In the genomic region with DNA sequence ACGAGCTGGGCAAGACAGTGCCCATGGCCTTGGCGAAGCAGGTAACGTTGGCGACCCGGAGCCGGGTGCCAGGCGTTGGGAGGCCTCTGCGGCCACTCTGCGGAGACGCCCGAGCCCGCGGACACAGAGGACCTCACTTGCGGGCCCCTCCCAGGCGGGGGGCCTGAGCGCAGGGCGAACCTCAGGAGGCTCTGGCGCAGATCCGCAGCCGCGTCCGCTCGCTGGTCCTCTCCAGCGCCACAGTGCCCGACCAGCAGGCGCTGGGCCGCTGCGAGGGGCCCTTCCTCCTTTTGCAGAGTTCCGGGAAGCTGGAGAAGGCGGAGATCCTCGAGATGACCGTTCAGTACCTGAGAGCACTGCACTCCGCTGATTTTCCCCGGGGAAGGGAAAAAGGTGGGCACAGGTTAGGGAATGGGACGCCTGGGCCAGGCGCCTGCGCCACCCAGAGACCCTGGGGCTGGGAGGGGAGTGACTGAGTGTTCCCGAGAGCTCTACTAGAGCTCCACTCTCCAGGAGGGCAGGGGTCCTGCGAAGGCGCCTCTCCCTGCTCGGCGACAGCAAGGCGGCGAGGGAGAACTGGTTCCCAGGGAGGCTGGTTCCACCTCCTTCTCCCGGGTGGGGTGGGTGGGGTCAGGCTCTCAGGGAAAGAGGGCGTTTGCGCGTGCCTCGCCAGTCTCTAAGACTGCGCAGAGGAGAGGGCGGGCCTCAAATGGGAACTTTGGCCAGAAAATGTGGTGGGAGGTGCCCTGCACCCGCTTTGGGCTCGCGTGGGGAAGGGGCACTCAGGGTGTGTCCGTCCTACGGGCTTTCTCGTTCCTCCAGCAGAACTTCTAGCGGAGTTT, we compare ENCODE assay signal across 17 cellular contexts. TPM values are rescaled to one million over a fixed set of nuclear protein-coding genes. Genes with fewer than 3 reads are reported as not detected.
DNase-seq lines count a peak whose midpoint lies in the region; ATAC-seq and TF ChIP-seq lines count a peak whose summit lies in the region.
"Had no signal": no experiment of that assay in that cellular context is flagged by ENCODE, and none has a peak within 500 bp of the region (broad histone marks: within the 10 kb centered on the region; RNA-seq: fewer than 3 reads in every experiment).

No MANE protein-coding gene starts in this region.

- peaks cover 98% of the 10 kb centered on the region for H3K27me3 Mint-ChIP-seq in brain
- peaks cover 82% of the 10 kb centered on the region for H3K27me3 Mint-ChIP-seq in CD4-positive, alpha-beta T cell

- no peaks in the 10 kb centered on the region for H3K36me3 ChIP-seq in left lung
- no peaks in the 10 kb centered on the region for H3K36me3 ChIP-seq in vagina

- 1% methylated on average over 58 of the region's 58 CpGs for WGBS in right cardiac atrium

- H3K4me1 ChIP-seq in right cardiac atrium (ENCODE audit: control insufficient read depth, insufficient read depth, low read length): peaks cover 4% of the 10 kb centered on the region
- peaks cover 4 to 39% of the 10 kb centered on the region in 2 donors for H3K4me1 ChIP-seq in left lung
- peaks cover 32% of the 10 kb centered on the region for H3K4me1 ChIP-seq in vagina

- peak overlapping the region; percentile 23 for H3K4me3 ChIP-seq in right cardiac atrium (ENCODE audit: low read length)
- H3K4me3 ChIP-seq in left lung: peak overlapping the region in 1 of 2 donors; percentile 10
- H3K4me3 ChIP-seq in vagina: peak overlapping the region; percentile 8 to 11

- peak overlapping the region; percentile 61 to 79 (median 63) for H3K4me3 Mint-ChIP-seq in brain
- no peak overlapping the region for H3K4me3 Mint-ChIP-seq in CD4-positive, alpha-beta T cell
- H3K4me3 Mint-ChIP-seq: activated CD8-positive, alpha-beta T cell treated with anti-CD3 and anti-CD28 coated beads for 36 hours; activated naive CD4-positive, alpha-beta T cell treated with anti-CD3 and anti-CD28 coated beads for 36 hours had no signal

- CTCF ChIA-PET in CD4-positive, alpha-beta T cell (lab: Charles Lee): interaction anchor here (0.6 kb wide), 1 partner anchor 85 kb away, joined by 3 read pairs; no protein-coding TSS in a partner anchor

- H3K4me1 Mint-ChIP-seq in brain: peaks cover 71% of the 10 kb centered on the region
- peaks cover 14% of the 10 kb centered on the region for H3K4me1 Mint-ChIP-seq in CD4-positive, alpha-beta T cell (ENCODE audit: low read depth)

- in situ Hi-C loops in ACHN (cut with HindIII; ENCODE audit: low pct_ligation_motif_present, low pct_unique_long_range_greater_than_20kb, low sequenced_read_pairs): no loop called here

- POLR2A ChIA-PET in CD4-positive, alpha-beta T cell (lab: Charles Lee): no interaction called here

- TF ChIP-seq CTCF in brain (conservative IDR thresholded peaks at IDR 0.05) (no peak), left lung (IDR thresholded peaks at IDR 0.05) (no peak), vagina (IDR thresholded peaks at IDR 0.05) (no peak)
- TF ChIP-seq CTCF in CD4-positive, alpha-beta T cell (IDR thresholded peaks at IDR 0.05): no peak

- no peak for TF ChIP-seq POLR2A in vagina (IDR thresholded peaks at IDR 0.05)

- H3K9me3 ChIP-seq in right cardiac atrium (ENCODE audit: control insufficient read depth, low read length): no peaks in the 10 kb centered on the region
- no peaks in the 10 kb centered on the region for H3K9me3 ChIP-seq in left lung
- no peaks in the 10 kb centered on the region for H3K9me3 ChIP-seq in vagina
- no peaks in the 10 kb centered on the region for H3K9me3 ChIP-seq in CD4-positive, alpha-beta T cell (ENCODE audit: control insufficient read depth, low read length)

- no peak overlapping the region for H3K27ac ChIP-seq in right cardiac atrium (ENCODE audit: low read length)
- H3K27ac ChIP-seq in left lung: no peak overlapping the region
- no peak overlapping the region for H3K27ac ChIP-seq in vagina
- no peak overlapping the region for H3K27ac ChIP-seq in CD4-positive, alpha-beta T cell (ENCODE audit: low read depth, low read length)

- H3K27me3 ChIP-seq in right cardiac atrium (ENCODE audit: control insufficient read depth, insufficient read depth) (peaks cover 2% of the 10 kb centered on the region), left lung (peaks cover 81 to 100% of the 10 kb centered on the region in 2 donors), vagina (peaks cover 11% of the 10 kb centered on the region)
- peaks cover 78% of the 10 kb centered on the region for H3K27me3 ChIP-seq in CD4-positive, alpha-beta T cell (ENCODE audit: control insufficient read depth, insufficient read depth, low read length)

- DNase-seq in right cardiac atrium: no peak
- DNase-seq in left cardiac atrium: no peak
- DNase-seq in left lung: no peak
- no peak for DNase-seq in vagina (ENCODE audit: extremely low spot score in 2 of 2)
- no peak for DNase-seq in cerebellar cortex (ENCODE audit: low spot score)
- DNase-seq in CD4-positive, alpha-beta T cell: no peak
- DNase-seq in ACHN: no peak
- DNase-seq: activated CD8-positive, alpha-beta T cell treated with anti-CD3 and anti-CD28 coated beads for 36 hours; activated naive CD4-positive, alpha-beta T cell treated with anti-CD3 and anti-CD28 coated beads for 36 hours; GDM1; Kasumi-1; NCI-H2171; OCI-M1; T-helper 17 cell had no signal

- no peaks in the 10 kb centered on the region for H3K36me3 Mint-ChIP-seq in brain
- no peaks in the 10 kb centered on the region for H3K36me3 Mint-ChIP-seq in CD4-positive, alpha-beta T cell (ENCODE audit: low read depth)

- peaks cover 0 to 9% (median 0%) of the 10 kb centered on the region in 5 experiments for H3K9me3 Mint-ChIP-seq in brain
- H3K9me3 Mint-ChIP-seq in CD4-positive, alpha-beta T cell: no peaks in the 10 kb centered on the region
- H3K9me3 Mint-ChIP-seq: activated CD8-positive, alpha-beta T cell treated with anti-CD3 and anti-CD28 coated beads for 36 hours; activated naive CD4-positive, alpha-beta T cell treated with anti-CD3 and anti-CD28 coated beads for 36 hours had no signal

- H3K27ac Mint-ChIP-seq in brain: no peak overlapping the region
- no peak overlapping the region for H3K27ac Mint-ChIP-seq in CD4-positive, alpha-beta T cell
- H3K27ac Mint-ChIP-seq: activated CD8-positive, alpha-beta T cell treated with anti-CD3 and anti-CD28 coated beads for 36 hours; activated naive CD4-positive, alpha-beta T cell treated with anti-CD3 and anti-CD28 coated beads for 36 hours; T-helper 17 cell had no signal

- intact Hi-C loops in right cardiac atrium (cut with DNase I) (no loop called here), left cardiac atrium (cut with DNase I) (no loop called here), left lung (cut with DNase I) (no loop called here), vagina (cut with DNase I) (no loop called here)
- intact Hi-C loops in CD4-positive, alpha-beta T cell (cut with DNase I, micrococcal nuclease): no loop called here

- ATAC-seq in right cardiac atrium: no peak
- ATAC-seq in left cardiac atrium: no peak
- ATAC-seq in left lung: peak; percentile 77
- no peak for ATAC-seq in CD4-positive, alpha-beta T cell (ENCODE audit: poor library complexity)
- ATAC-seq: activated CD8-positive, alpha-beta T cell treated with anti-CD3 and anti-CD28 coated beads for 36 hours; T-helper 17 cell had no signal

RNA-seq across cellular contexts. Expression of a gene that starts 1.4 kb away (rescaled TPM):
- not detected for total RNA-seq in right cardiac atrium
- polyA plus RNA-seq in right cardiac atrium: not detected
- total RNA-seq in left cardiac atrium: not detected
- polyA plus RNA-seq in brain (ENCODE audit: insufficient read depth, low read depth, low replicate concordance): not detected
- total RNA-seq in left lung: under 1 TPM in 1 of 2 donors, not detected in 1; 0.64 TPM
- total RNA-seq in vagina: not detected
- not detected for total RNA-seq in CD4-positive, alpha-beta T cell
- total RNA-seq: activated CD8-positive, alpha-beta T cell treated with anti-CD3 and anti-CD28 coated beads for 36 hours; activated naive CD4-positive, alpha-beta T cell treated with anti-CD3 and anti-CD28 coated beads for 36 hours; left lobe of liver; T-helper 17 cell had no signal
- polyA plus RNA-seq: BJ had no signal
